8 cellular contexts compared by ENCODE assay signal in the genomic region with DNA sequence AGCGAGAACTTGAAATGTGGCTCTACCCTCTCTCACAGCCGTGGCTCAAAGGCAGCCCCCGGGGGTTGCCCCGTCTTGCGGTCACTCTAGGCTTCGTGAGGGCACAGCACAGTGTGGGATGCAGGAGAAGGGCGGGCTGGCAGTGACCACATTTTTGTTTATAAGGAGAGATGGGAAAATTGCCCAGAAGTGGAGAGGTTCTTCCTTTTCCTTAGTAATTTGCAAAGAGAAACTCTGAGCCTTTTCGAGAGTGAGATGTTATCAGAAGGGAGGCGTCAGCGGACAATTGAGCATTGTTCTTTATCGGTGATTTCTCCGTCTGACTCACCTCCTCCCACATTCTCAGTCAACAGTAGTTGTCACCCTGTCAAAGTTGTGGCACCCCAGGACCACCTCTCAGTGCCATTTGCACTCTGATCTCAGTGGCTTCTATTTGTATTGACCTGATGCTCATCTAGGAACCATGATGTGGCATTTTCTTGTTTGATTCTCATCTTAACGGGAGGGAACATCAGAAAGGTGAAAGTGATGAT.
DNase-seq lines count a peak whose midpoint lies in the region; ATAC-seq and TF ChIP-seq lines count a peak whose summit lies in the region.
"Had no signal": no experiment of that assay in that cellular context is flagged by ENCODE, and none has a peak within 500 bp of the region (broad histone marks: within the 10 kb centered on the region; RNA-seq: fewer than 3 reads in every experiment).

No MANE protein-coding gene starts in this region.

- intact Hi-C loops in stomach (cut with DNase I; ENCODE audit: low total_unique reads) = no loop called here

- WGBS in stomach, 5 donors = 13 to 30% (median 26%) methylated on average over 13 of the region's 13 CpGs

- no peaks in the 10 kb centered on the region for H3K27me3 ChIP-seq in stomach

- H3K4me1 Mint-ChIP-seq in effector memory CD8-positive, alpha-beta T cell (ENCODE audit: low read depth in 2 of 2) = peaks cover 9 to 10% of the 10 kb centered on the region in 2 donors

- peaks cover 29 to 34% of the 10 kb centered on the region in 2 donors for H3K27me3 Mint-ChIP-seq in effector memory CD8-positive, alpha-beta T cell

- TF ChIP-seq POLR2A in stomach (IDR thresholded peaks at IDR 0.05) = no peak

- peak overlapping the region in 1 of 2 donors; percentile 30 for H3K27ac Mint-ChIP-seq in effector memory CD8-positive, alpha-beta T cell

- H3K9me3 Mint-ChIP-seq in effector memory CD8-positive, alpha-beta T cell = no peaks in the 10 kb centered on the region

- H3K4me3 Mint-ChIP-seq in effector memory CD8-positive, alpha-beta T cell = peak overlapping the region; percentile 59 to 67

- no peaks in the 10 kb centered on the region for H3K36me3 Mint-ChIP-seq in effector memory CD8-positive, alpha-beta T cell (ENCODE audit: insufficient read depth)

- no peaks in the 10 kb centered on the region for H3K9me3 ChIP-seq in stomach

- peak overlapping the region in 2 of 5 donors; percentile 22 to 63 for H3K27ac ChIP-seq in stomach

- DNase-seq in LNCaP clone FGC (ENCODE audit: low read depth) (peak; percentile 63), NCI-H2029 (lab: John Stamatoyannopoulos, UW) (no peak), stomach (no peak)
- DNase-seq in effector memory CD8-positive, alpha-beta T cell = no peak
- DNase-seq in stimulated activated CD4-positive, alpha-beta T cell treated with anti-CD3 and anti-CD28 coated beads, Interleukin-2, amount 100 ng/mL, for 24 hours = peak; percentile 13 to 21
- DNase-seq: NCI-H1105 treated with DMSO at 0.1 percent for 48 hours had no signal

- H3K4me1 ChIP-seq in stomach = peaks cover 7 to 45% (median 8%) of the 10 kb centered on the region in 4 donors

- H3K4me3 ChIP-seq in LNCaP clone FGC (ENCODE audit: low read depth, low read length) = no peak overlapping the region
- H3K4me3 ChIP-seq in stomach = no peak overlapping the region

- H3K36me3 ChIP-seq in stomach = no peaks in the 10 kb centered on the region

- TF ChIP-seq EP300 in stomach (IDR thresholded peaks at IDR 0.05) = no peak

- ATAC-seq in GM19463 (IDR thresholded peaks at IDR 0.05; ENCODE audit: unreplicated experiment) = peak; percentile 85
- ATAC-seq in effector memory CD8-positive, alpha-beta T cell (replicated peaks) = peak; percentile 35
- no peak for ATAC-seq in GM19351 (IDR thresholded peaks at IDR 0.05; ENCODE audit: unreplicated experiment)

- TF ChIP-seq CTCF in LNCaP clone FGC (IDR thresholded peaks at IDR 0.05; ENCODE audit: control insufficient read depth, extremely low read depth, insufficient read depth) (no peak), stomach (IDR thresholded peaks at IDR 0.05) (no peak)

Comparison
In these comparisons a context has a peak if more than half of its experiments do, and no peak if none do; other contexts are left out.
1. DNase-seq: peak in LNCaP clone FGC (single experiment) and stimulated activated CD4-positive, alpha-beta T cell treated with anti-CD3 and anti-CD28 coated beads, Interleukin-2, amount 100 ng/mL, for 24 hours (2 of 2); none in effector memory CD8-positive, alpha-beta T cell (0 of 3), NCI-H2029 (single experiment) and stomach (single experiment).